1 cellular context compared by ENCODE assay signal in genomic region chr4:88007304-88008132, GRCh38.
TF ChIP-seq lines count a peak whose summit lies in the region.

TSS of gene PKD2 (plus strand) at chr4:88007635. CDS start at chr4:88007734, 99 bp downstream.

TF ChIP-seq in HEK293, 187 proteins besides CTCF, POLR2A, EP300 and RAD21 (continued from another document):
- TF ChIP-seq ZSCAN18 (tag by site-specific recombination; IDR thresholded peaks at IDR 0.05): no peak
- TF ChIP-seq ZNF488 (tag by site-specific recombination; IDR thresholded peaks at IDR 0.05): no peak
- TF ChIP-seq ZNF16 (tag by site-specific recombination; IDR thresholded peaks at IDR 0.05; ENCODE audit: low read depth): no peak
- no peak for TF ChIP-seq ZNF473 (tag by site-specific recombination; IDR thresholded peaks at IDR 0.05)
- TF ChIP-seq ZNF707 (tag by site-specific recombination; IDR thresholded peaks at IDR 0.05): no peak
- peak; percentile 65 for TF ChIP-seq IKZF3 (tag by site-specific recombination; IDR thresholded peaks at IDR 0.05)
- no peak for TF ChIP-seq ZIC2 (tag by site-specific recombination; IDR thresholded peaks at IDR 0.05)
- no peak for TF ChIP-seq ZNF175 (tag by site-specific recombination; IDR thresholded peaks at IDR 0.05)
- TF ChIP-seq ZNF19 (tag by site-specific recombination; IDR thresholded peaks at IDR 0.05; ENCODE audit: low read depth): no peak
- TF ChIP-seq HOXA7 (CRISPR knock-in tag; IDR thresholded peaks at IDR 0.05; ENCODE audit: borderline replicate concordance): no peak
- TF ChIP-seq ZNF37A (tag by site-specific recombination; IDR thresholded peaks at IDR 0.05): no peak
- no peak for TF ChIP-seq ZNF112 (tag by site-specific recombination; IDR thresholded peaks at IDR 0.05)
- peak; percentile 42 for TF ChIP-seq ZNF341 (tag by site-specific recombination; IDR thresholded peaks at IDR 0.05; ENCODE audit: low read depth)
- TF ChIP-seq KLF8 (tag by site-specific recombination; IDR thresholded peaks at IDR 0.05): peak; percentile 32; the same call in 1 of the 2 replicates
- TF ChIP-seq ZNF585B (tag by site-specific recombination; IDR thresholded peaks at IDR 0.05): no peak
- peak; percentile 66; the same call in 1 of the 2 replicates for TF ChIP-seq ZBTB20 (tag by site-specific recombination; IDR thresholded peaks at IDR 0.05)
- TF ChIP-seq ZNF843 (tag by site-specific recombination; IDR thresholded peaks at IDR 0.05): no peak
- TF ChIP-seq ZNF132 (tag by site-specific recombination; IDR thresholded peaks at IDR 0.05; ENCODE audit: borderline replicate concordance): no peak
- TF ChIP-seq ZNF558 (tag by site-specific recombination; IDR thresholded peaks at IDR 0.05): no peak
- TF ChIP-seq ZNF645 (tag by site-specific recombination; IDR thresholded peaks at IDR 0.05): no peak
- no peak for TF ChIP-seq ZNF677 (tag by site-specific recombination; IDR thresholded peaks at IDR 0.05)
- peak; percentile 81 for TF ChIP-seq ZBTB8A (tag by site-specific recombination; IDR thresholded peaks at IDR 0.05)
- no peak for TF ChIP-seq ZNF664 (tag by site-specific recombination; IDR thresholded peaks at IDR 0.05)
- TF ChIP-seq ZNF548 (tag by site-specific recombination; IDR thresholded peaks at IDR 0.05): no peak
- TF ChIP-seq ZFP41 (tag by site-specific recombination; IDR thresholded peaks at IDR 0.05; ENCODE audit: borderline replicate concordance): no peak
- TF ChIP-seq ZNF121 (tag by site-specific recombination; IDR thresholded peaks at IDR 0.05): no peak
- peak; percentile 67; the same call in 1 of the 2 replicates for TF ChIP-seq ZNF549 (tag by site-specific recombination; IDR thresholded peaks at IDR 0.05)
- TF ChIP-seq ZNF561 (tag by site-specific recombination; IDR thresholded peaks at IDR 0.05; ENCODE audit: borderline replicate concordance): no peak; the same call in 1 of the 2 replicates
- TF ChIP-seq ZNF560 (tag by site-specific recombination; IDR thresholded peaks at IDR 0.05; ENCODE audit: borderline replicate concordance): no peak
- peak; percentile 42; the same call in 1 of the 2 replicates for TF ChIP-seq GLIS2 (tag by site-specific recombination; IDR thresholded peaks at IDR 0.05)
- TF ChIP-seq SALL2 (tag by site-specific recombination; IDR thresholded peaks at IDR 0.05; ENCODE audit: borderline replicate concordance): no peak
- peak; percentile 76 for TF ChIP-seq ZNF513 (tag by site-specific recombination; IDR thresholded peaks at IDR 0.05)
- peak; percentile 49; the same call in 1 of the 2 replicates for TF ChIP-seq ZNF335 (tag by site-specific recombination; conservative IDR thresholded peaks at IDR 0.05)
- TF ChIP-seq ZNF518A (tag by site-specific recombination; conservative IDR thresholded peaks at IDR 0.05; ENCODE audit: low read depth): no peak
- TF ChIP-seq GLI2 (tag by site-specific recombination; IDR thresholded peaks at IDR 0.05; ENCODE audit: borderline replicate concordance, low read depth): no peak
- TF ChIP-seq ZNF514 (tag by site-specific recombination; IDR thresholded peaks at IDR 0.05): no peak
- no peak for TF ChIP-seq ZNF184 (tag by site-specific recombination; IDR thresholded peaks at IDR 0.05)
- TF ChIP-seq ZBTB26 (tag by site-specific recombination; optimal IDR thresholded peaks at IDR 0.05): peak; percentile 60
- no peak for TF ChIP-seq RBAK (tag by site-specific recombination; IDR thresholded peaks at IDR 0.05)
- TF ChIP-seq ZFHX2 (tag by site-specific recombination; conservative IDR thresholded peaks at IDR 0.05): peak; percentile 59
- TF ChIP-seq ZBTB6 (tag by site-specific recombination; IDR thresholded peaks at IDR 0.05): peak; percentile 87
- no peak for TF ChIP-seq HOXD13 (CRISPR knock-in tag; IDR thresholded peaks at IDR 0.05; ENCODE audit: borderline replicate concordance)
- TF ChIP-seq PRDM10 (tag by site-specific recombination; IDR thresholded peaks at IDR 0.05): no peak
- no peak for TF ChIP-seq MZF1 (tag by site-specific recombination; IDR thresholded peaks at IDR 0.05; ENCODE audit: borderline replicate concordance)
- peak; percentile 13; the same call in 1 of the 2 replicates for TF ChIP-seq EGR2 (tag by site-specific recombination; IDR thresholded peaks at IDR 0.05; ENCODE audit: low read depth)
- TF ChIP-seq KLF7 (tag by site-specific recombination; IDR thresholded peaks at IDR 0.05; ENCODE audit: borderline replicate concordance): no peak
